In the genomic region with DNA sequence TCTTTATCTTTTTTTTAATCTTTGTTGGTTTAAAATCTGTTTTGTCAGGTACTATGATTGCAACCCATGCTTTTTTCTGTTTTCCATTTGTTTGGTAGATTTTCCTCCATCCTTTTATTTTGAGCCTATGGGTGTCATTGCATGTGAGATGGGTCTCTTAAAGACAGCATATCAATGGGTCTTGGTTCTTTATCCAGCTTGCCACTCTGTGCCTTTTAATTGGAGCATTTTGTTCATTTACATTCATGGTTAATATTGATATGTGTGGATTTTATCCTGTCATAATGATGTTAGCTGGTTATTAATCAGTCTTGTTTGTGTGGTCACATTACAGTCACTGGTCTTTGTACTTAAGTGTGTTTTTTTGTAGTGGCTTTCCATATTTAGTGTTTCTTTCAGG, we compare ENCODE assay signal across 24 cellular contexts.
"Had no signal": no experiment of that assay in that cellular context is flagged by ENCODE, and none has a peak within 500 bp of the region (broad histone marks: within the 10 kb centered on the region; RNA-seq: fewer than 3 reads in every experiment).

No MANE protein-coding gene starts in this region.

- DNase-seq: colonic mucosa; cortex of kidney; dermis blood vessel endothelial cell; dorsolateral prefrontal cortex; effector CD4-positive, alpha-beta T cell; effector CD8-positive, alpha-beta T cell; effector memory CD4-positive, alpha-beta T cell; effector memory CD8-positive, alpha-beta T cell; endodermal cell; erythroblast; esophagus squamous epithelium; foreskin fibroblast; foreskin keratinocyte; foreskin melanocyte; gastrocnemius medialis; glutamatergic neuron; head of caudate nucleus; heart left ventricle; heart right ventricle had no signal

- ATAC-seq: effector memory CD8-positive, alpha-beta T cell; esophagus mucosa; foreskin keratinocyte; gastrocnemius medialis; gastroesophageal sphincter; heart left ventricle; heart right ventricle had no signal

- H3K4me3 ChIP-seq: colonic mucosa, coronary artery, dorsolateral prefrontal cortex, esophagus muscularis mucosa, esophagus squamous epithelium, gastrocnemius medialis, gastroesophageal sphincter, heart left ventricle, heart right ventricle had no signal

- H3K4me1 ChIP-seq: colonic mucosa, esophagus muscularis mucosa, esophagus squamous epithelium, foreskin keratinocyte, gastrocnemius medialis, gastroesophageal sphincter, heart left ventricle, heart right ventricle had no signal

- H3K27ac ChIP-seq: colonic mucosa, coronary artery, dorsolateral prefrontal cortex, epithelial cell of prostate, esophagus muscularis mucosa, esophagus squamous epithelium, foreskin keratinocyte, gastrocnemius medialis, gastroesophageal sphincter, heart left ventricle, heart right ventricle had no signal

- H3K27me3 ChIP-seq: colonic mucosa, esophagus muscularis mucosa, esophagus squamous epithelium, gastrocnemius medialis, gastroesophageal sphincter, heart left ventricle, heart right ventricle had no signal

- H3K9me3 ChIP-seq: colonic mucosa, gastrocnemius medialis had no signal

- H3K36me3 ChIP-seq: colonic mucosa, esophagus muscularis mucosa, esophagus squamous epithelium, gastrocnemius medialis, gastroesophageal sphincter, heart left ventricle, heart right ventricle had no signal
